ENCODE assay signal across 1 cellular context in genomic region chr7:150287815-150288214, GRCh38. TPM values are rescaled to one million over a fixed set of nuclear protein-coding genes. Genes with fewer than 3 reads are reported as not detected.
"Had no signal": no experiment of that assay in that cellular context is flagged by ENCODE, and none has a peak within 500 bp of the region (broad histone marks: within the 10 kb centered on the region; RNA-seq: fewer than 3 reads in every experiment).

No MANE protein-coding gene starts in this region.

RNA-seq across cellular contexts. Expression of gene RARRES2, which starts 53.6 kb away (rescaled TPM):
- polyA plus RNA-seq: naive thymus-derived CD8-positive, alpha-beta T cell had no signal
